ENCODE assay signal across 11 cellular contexts in genomic region chr14:73492661-73493060, GRCh38. TPM values are rescaled to one million over a fixed set of nuclear protein-coding genes. Genes with fewer than 3 reads are reported as not detected.
DNase-seq lines count a peak whose midpoint lies in the region; ATAC-seq, FAIRE-seq and TF ChIP-seq lines count a peak whose summit lies in the region.
"Had no signal": no experiment of that assay in that cellular context is flagged by ENCODE, and none has a peak within 500 bp of the region (broad histone marks: within the 10 kb centered on the region; RNA-seq: fewer than 3 reads in every experiment).

No MANE protein-coding gene starts in this region.

- H3K23ac ChIP-seq in H1 (ENCODE audit: insufficient read length): no peak overlapping the region

- H3K79me1 ChIP-seq in H1 (ENCODE audit: low read depth, low read length): peaks cover 8% of the 10 kb centered on the region

- no peaks in the 10 kb centered on the region for H3K9me3 ChIP-seq in NT2/D1 (ENCODE audit: insufficient read depth, low read length)
- no peaks in the 10 kb centered on the region for H3K9me3 ChIP-seq in H1 (ENCODE audit: insufficient read depth in 2 of 2, low read depth in 1 of 2, low read length in 1 of 2)

- H2BK120ac ChIP-seq in H1 (replicated peaks; ENCODE audit: low read depth, low read length): no peak overlapping the region

- H3K23me2 ChIP-seq in H1 (ENCODE audit: low read depth, low read length): peaks cover 11% of the 10 kb centered on the region

- no peak for FAIRE-seq in H1 (lab: Jason Lieb, UNC)
- FAIRE-seq: RCC 7860 had no signal

- no peak overlapping the region for H2BK5ac ChIP-seq in H1 (ENCODE audit: low read depth, low read length)

- no peaks in the 10 kb centered on the region for H3K9me3 Mint-ChIP-seq in activated CD4-positive, alpha-beta T cell treated with anti-CD3 and anti-CD28 coated beads for 36 hours (ENCODE audit: low read depth)

- no peak overlapping the region for H2BK20ac ChIP-seq in H1 (ENCODE audit: low read length)

- CTCF ChIA-PET in activated CD4-positive, alpha-beta T cell treated with anti-CD3 and anti-CD28 coated beads for 36 hours (lab: Charles Lee): interaction anchor here (0.6 to 0.9 kb wide), 2 partner anchors 16 to 509 kb away, joined by 3 read pairs; no protein-coding TSS in a partner anchor
- CTCF ChIA-PET in H1 (lab: Charles Lee; ENCODE audit: partially characterized antibody): no interaction called here

- WGBS in H1 (ENCODE audit: extremely low coverage in 1 of 2, insufficient coverage in 1 of 2, insufficient read length in 1 of 2, insufficient replicate concordance in 2 of 2, low coverage in 1 of 2, low lambda C conversion rate in 2 of 2, missing lambda C conversion rate in 1 of 2), 2 experiments: 74% methylated on average over 5 of the region's 5 CpGs; no CpG with 5 or more reads in 1 of the 2 experiments

- intact Hi-C loops in activated CD4-positive, alpha-beta T cell treated with anti-CD3 and anti-CD28 coated beads for 36 hours (cut with DNase I, micrococcal nuclease): loop anchor here in 1 of 2 experiments (5.0 kb wide), 1 partner anchor 395 kb away; the partner anchor contains the start of gene ZNF410

- no peak overlapping the region for H2AK5ac ChIP-seq in H1 (ENCODE audit: low read depth, low read length)

- POLR2A ChIA-PET in activated CD4-positive, alpha-beta T cell treated with anti-CD3 and anti-CD28 coated beads for 36 hours (lab: Charles Lee): no interaction called here
- POLR2A ChIA-PET in H1 (lab: Charles Lee; ENCODE audit: partially characterized antibody): interaction anchor here (0.9 kb wide), 1 partner anchor 25 kb away, joined by 3 read pairs; no protein-coding TSS in a partner anchor

- H3K27me3 Mint-ChIP-seq in activated CD4-positive, alpha-beta T cell treated with anti-CD3 and anti-CD28 coated beads for 36 hours: peaks cover 2% of the 10 kb centered on the region

- H4K5ac ChIP-seq in H1 (ENCODE audit: insufficient read length, low read depth, low read length): no peak overlapping the region

- H3K36me3 ChIP-seq in NT2/D1 (ENCODE audit: insufficient read depth, insufficient read length, low read length): peaks cover 25% of the 10 kb centered on the region
- peaks cover 0 to 18% (median 1%) of the 10 kb centered on the region in 4 experiments; a peak in 2 of 8 replicates for H3K36me3 ChIP-seq in H1 (ENCODE audit: control insufficient read depth in 2 of 4, insufficient read depth in 4 of 4, low read length in 3 of 4)
- no peaks in the 10 kb centered on the region for H3K36me3 ChIP-seq in rectal smooth muscle tissue (ENCODE audit: control insufficient read depth, insufficient read depth, low read length)

- TF ChIP-seq RAD21 in H1 (IDR thresholded peaks at IDR 0.05 in 1 of 2, conservative IDR thresholded peaks at IDR 0.05 in 1 of 2; ENCODE audit: low read depth in 2 of 2, low read length in 2 of 2): no peak

- H3K9ac ChIP-seq in NT2/D1 (ENCODE audit: insufficient read length, low read depth) (no peak overlapping the region), H1 (replicated peaks in 1 of 4; ENCODE audit: extremely low read depth in 1 of 4, low read depth in 3 of 4, low read length in 3 of 4) (no peak overlapping the region; a peak in 1 of 7 replicates), rectal smooth muscle tissue (ENCODE audit: low read length) (no peak overlapping the region)

- H2AFZ ChIP-seq in H1 (ENCODE audit: low read length): no peak overlapping the region

- peaks cover 37% of the 10 kb centered on the region for H3K36me3 Mint-ChIP-seq in activated CD4-positive, alpha-beta T cell treated with anti-CD3 and anti-CD28 coated beads for 36 hours (ENCODE audit: low read depth)

- H3K4me3 ChIP-seq in NT2/D1 (ENCODE audit: insufficient read length, low read depth) (peak overlapping the region; percentile 75), H1 (ENCODE audit: extremely low read depth in 1 of 4, insufficient read depth in 2 of 4, low read depth in 3 of 4, low read length in 4 of 4) (peak overlapping the region in 3 of 4 experiments; percentile 19 to 70 (median 45); a peak in 4 of 8 replicates), rectal smooth muscle tissue (ENCODE audit: low read length) (peak overlapping the region; percentile 4), foreskin fibroblast (ENCODE audit: low read depth in 1 of 2, low read length in 2 of 2) (peak overlapping the region in 1 of 2 donors; percentile 13)
- H3K4me3 ChIP-seq: lung had no signal

- H3K18ac ChIP-seq in H1 (ENCODE audit: extremely low read depth, low read length): no peak overlapping the region; the same call in 1 of the 2 replicates

- H2BK15ac ChIP-seq in H1 (ENCODE audit: low read length): no peak overlapping the region

- TF ChIP-seq EP300 in H1 (IDR thresholded peaks at IDR 0.05; ENCODE audit: borderline replicate concordance in 1 of 2, low read depth in 2 of 2, low read length in 2 of 2): no peak

- no peak for DNase-seq in activated CD4-positive, alpha-beta T cell treated with anti-CD3 and anti-CD28 coated beads for 36 hours
- no peak for DNase-seq in activated CD4-positive, alpha-beta T cell treated with anti-CD3 and anti-CD28 coated beads for 1 hour
- no peak for DNase-seq in NT2/D1 (ENCODE audit: low read depth, low spot score)
- DNase-seq in H1 (ENCODE audit: low read depth in 1 of 2, low spot score in 2 of 2): no peak
- no peak for DNase-seq in NCI-H1417 (lab: John Stamatoyannopoulos, UW)
- no peak for DNase-seq in foreskin fibroblast
- DNase-seq in mucosa of gallbladder (ENCODE audit: low spot score): no peak
- DNase-seq: AML-193 had no signal

- no peaks in the 10 kb centered on the region for H3K4me1 ChIP-seq in NT2/D1 (ENCODE audit: insufficient read depth, insufficient read length)
- H3K4me1 ChIP-seq in H1 (replicated peaks in 1 of 4; ENCODE audit: control insufficient read depth in 3 of 4, insufficient read depth in 4 of 4, low read length in 3 of 4): peaks cover 6 to 15% (median 9%) of the 10 kb centered on the region in 4 experiments; a peak in 6 of 7 replicates
- H3K4me1 ChIP-seq in rectal smooth muscle tissue (ENCODE audit: control insufficient read depth, insufficient read depth, low read length): peaks cover 13% of the 10 kb centered on the region

- H4K91ac ChIP-seq in H1 (replicated peaks; ENCODE audit: insufficient read length, low read length): no peak overlapping the region

- TF ChIP-seq CTCF in H1 (IDR thresholded peaks at IDR 0.05; ENCODE audit: control extremely low read depth in 1 of 3, insufficient read depth in 1 of 3, low read depth in 1 of 3, low read length in 3 of 3): no peak
- TF ChIP-seq CTCF in foreskin fibroblast (IDR thresholded peaks at IDR 0.05; ENCODE audit: low read depth, low read length): no peak

- no peak overlapping the region for H2BK12ac ChIP-seq in H1 (ENCODE audit: low read depth, low read length)

- peak overlapping the region; percentile 81 for H3K4me3 Mint-ChIP-seq in activated CD4-positive, alpha-beta T cell treated with anti-CD3 and anti-CD28 coated beads for 36 hours

- no peak overlapping the region for H3K56ac ChIP-seq in H1 (replicated peaks; ENCODE audit: insufficient read length, low read depth, low read length)

- no peak overlapping the region for H3K4ac ChIP-seq in H1 (replicated peaks; ENCODE audit: insufficient read length, low read depth, low read length)

- H3K27ac ChIP-seq in H1 (ENCODE audit: low read depth, low read length) (no peak overlapping the region), rectal smooth muscle tissue (ENCODE audit: low read depth, low read length) (no peak overlapping the region)

- H3K27ac Mint-ChIP-seq in activated CD4-positive, alpha-beta T cell treated with anti-CD3 and anti-CD28 coated beads for 36 hours: no peak overlapping the region

- peaks cover 0 to 27% of the 10 kb centered on the region in 2 experiments; a peak in 2 of 4 replicates for H3K79me2 ChIP-seq in H1 (ENCODE audit: control insufficient read depth in 1 of 2, insufficient read depth in 2 of 2, low read length in 2 of 2)

- H3K14ac ChIP-seq in H1 (ENCODE audit: insufficient read length): no peak overlapping the region

- H4K8ac ChIP-seq in H1 (ENCODE audit: extremely low read depth, insufficient read depth, low read length): no peak overlapping the region

- H4K20me1 ChIP-seq in H1 (replicated peaks in 1 of 2; ENCODE audit: control insufficient read depth in 1 of 2, insufficient read depth in 2 of 2, low read length in 2 of 2): peaks cover 2 to 15% of the 10 kb centered on the region in 2 experiments

- H3K27me3 ChIP-seq in NT2/D1 (ENCODE audit: insufficient read depth, insufficient read length): no peaks in the 10 kb centered on the region
- H3K27me3 ChIP-seq in H1 (replicated peaks in 1 of 4; ENCODE audit: control insufficient read depth in 3 of 4, extremely low read depth in 1 of 4, insufficient read depth in 3 of 4, low read length in 3 of 4): peaks cover 0 to 4% (median 0%) of the 10 kb centered on the region in 4 experiments; a peak in 1 of 7 replicates
- H3K27me3 ChIP-seq in rectal smooth muscle tissue (ENCODE audit: control insufficient read depth, insufficient read depth, low read length): no peaks in the 10 kb centered on the region

- TF ChIP-seq POLR2A in H1 (IDR thresholded peaks at IDR 0.05; ENCODE audit: control extremely low read depth in 1 of 2, low read depth in 2 of 2, low read length in 2 of 2): no peak

- ATAC-seq in activated CD4-positive, alpha-beta T cell treated with anti-CD3 and anti-CD28 coated beads for 36 hours: no peak

- H3K4me1 Mint-ChIP-seq in activated CD4-positive, alpha-beta T cell treated with anti-CD3 and anti-CD28 coated beads for 36 hours: peaks cover 40% of the 10 kb centered on the region

- peak overlapping the region; percentile 85 to 96 for H3K4me2 ChIP-seq in H1 (ENCODE audit: insufficient read depth in 1 of 2, low read depth in 2 of 2, low read length in 2 of 2)

RNA-seq across cellular contexts. Expression of gene RIOX1, which starts 1.9 kb away (rescaled TPM):
- 10 to 100 TPM; 12.8 to 12.9 TPM for total RNA-seq in activated CD4-positive, alpha-beta T cell treated with anti-CD3 and anti-CD28 coated beads for 36 hours
- total RNA-seq in H1 (2021; fragmentation: NEBNext Ultra II Directional; extraction: Animal tissue kit (Norgen Biotek cat#: 25700)): 31.6 and 34.4 TPM in 2 replicates
- polyA plus RNA-seq in H1 (2011; rRNA removed): 27.2 and 36.3 TPM in 2 replicates
- polyA plus RNA-seq in H1 (2011; cell fraction: cytosol; rRNA removed): 27.5 TPM
- 28.0 TPM for polyA plus RNA-seq in H1 (2011; cell fraction: nucleus; rRNA removed)
- polyA plus RNA-seq in H1 (2012, experiment 1 of 2): 24.3 to 27.5 TPM (median 25.4 TPM) in 4 replicates
- polyA plus RNA-seq in H1 (2012, experiment 2 of 2): 24.0 TPM
- 16.0 TPM for polyA plus RNA-seq in H1 (2013, experiment 1 of 2)
- polyA plus RNA-seq in H1 (2013, experiment 2 of 2): 16.0 TPM
- polyA minus RNA-seq in H1 (2011; rRNA and poly(A)+ RNA removed): 21.3 and 24.6 TPM in 2 replicates
- 29.1 TPM for polyA minus RNA-seq in H1 (2011; cell fraction: cytosol; rRNA and poly(A)+ RNA removed)
- 26.9 TPM for polyA minus RNA-seq in H1 (2011; cell fraction: nucleus; rRNA and poly(A)+ RNA removed)
- total RNA-seq in mucosa of gallbladder: 15.3 TPM

RNA-seq across cellular contexts. Expression of gene NUMB, which starts 34.3 kb away (rescaled TPM):
- 10 to 100 TPM; 35.7 to 54.9 TPM for total RNA-seq in activated CD4-positive, alpha-beta T cell treated with anti-CD3 and anti-CD28 coated beads for 36 hours
- 44.3 and 54.3 TPM in 2 replicates for total RNA-seq in H1 (2021; fragmentation: NEBNext Ultra II Directional; extraction: Animal tissue kit (Norgen Biotek cat#: 25700))
- 78.1 and 88.3 TPM in 2 replicates for polyA plus RNA-seq in H1 (2011; rRNA removed)
- polyA plus RNA-seq in H1 (2011; cell fraction: cytosol; rRNA removed): 58.1 TPM
- polyA plus RNA-seq in H1 (2011; cell fraction: nucleus; rRNA removed): 121 TPM
- polyA plus RNA-seq in H1 (2012, experiment 1 of 2): 31.8 to 40.4 TPM (median 38.1 TPM) in 4 replicates
- 7.8 TPM for polyA plus RNA-seq in H1 (2012, experiment 2 of 2)
- polyA plus RNA-seq in H1 (2013, experiment 1 of 2): 46.7 TPM
- polyA plus RNA-seq in H1 (2013, experiment 2 of 2): 45.9 TPM
- polyA minus RNA-seq in H1 (2011; rRNA and poly(A)+ RNA removed): 115 and 132 TPM in 2 replicates
- 37.5 TPM for polyA minus RNA-seq in H1 (2011; cell fraction: cytosol; rRNA and poly(A)+ RNA removed)
- polyA minus RNA-seq in H1 (2011; cell fraction: nucleus; rRNA and poly(A)+ RNA removed): 91.3 TPM
- total RNA-seq in mucosa of gallbladder: 117 TPM

RNA-seq across cellular contexts. Expression of gene ACOT1, which starts 44.3 kb away (rescaled TPM):
- total RNA-seq in activated CD4-positive, alpha-beta T cell treated with anti-CD3 and anti-CD28 coated beads for 36 hours: under 1 TPM; 0.78 to 0.91 TPM
- total RNA-seq in H1 (2021; fragmentation: NEBNext Ultra II Directional; extraction: Animal tissue kit (Norgen Biotek cat#: 25700)): 1.5 and 1.9 TPM in 2 replicates
- polyA plus RNA-seq in H1 (2011; rRNA removed): 4.0 and 4.3 TPM in 2 replicates
- 4.0 TPM for polyA plus RNA-seq in H1 (2011; cell fraction: cytosol; rRNA removed)
- 2.5 TPM for polyA plus RNA-seq in H1 (2011; cell fraction: nucleus; rRNA removed)
- 1.4 to 3.6 TPM (median 2.9 TPM) in 4 replicates for polyA plus RNA-seq in H1 (2012, experiment 1 of 2)
- polyA plus RNA-seq in H1 (2012, experiment 2 of 2): 3.5 TPM
- polyA plus RNA-seq in H1 (2013, experiment 1 of 2): 1.3 TPM
- 1.5 TPM for polyA plus RNA-seq in H1 (2013, experiment 2 of 2)
- polyA minus RNA-seq in H1 (2011; rRNA and poly(A)+ RNA removed): 1.2 and 1.5 TPM in 2 replicates
- 1.6 TPM for polyA minus RNA-seq in H1 (2011; cell fraction: cytosol; rRNA and poly(A)+ RNA removed)
- 2.2 TPM for polyA minus RNA-seq in H1 (2011; cell fraction: nucleus; rRNA and poly(A)+ RNA removed)
- 19.3 TPM for total RNA-seq in mucosa of gallbladder
